Comparison of ENCODE assay signal across 20 cellular contexts in the genomic region with DNA sequence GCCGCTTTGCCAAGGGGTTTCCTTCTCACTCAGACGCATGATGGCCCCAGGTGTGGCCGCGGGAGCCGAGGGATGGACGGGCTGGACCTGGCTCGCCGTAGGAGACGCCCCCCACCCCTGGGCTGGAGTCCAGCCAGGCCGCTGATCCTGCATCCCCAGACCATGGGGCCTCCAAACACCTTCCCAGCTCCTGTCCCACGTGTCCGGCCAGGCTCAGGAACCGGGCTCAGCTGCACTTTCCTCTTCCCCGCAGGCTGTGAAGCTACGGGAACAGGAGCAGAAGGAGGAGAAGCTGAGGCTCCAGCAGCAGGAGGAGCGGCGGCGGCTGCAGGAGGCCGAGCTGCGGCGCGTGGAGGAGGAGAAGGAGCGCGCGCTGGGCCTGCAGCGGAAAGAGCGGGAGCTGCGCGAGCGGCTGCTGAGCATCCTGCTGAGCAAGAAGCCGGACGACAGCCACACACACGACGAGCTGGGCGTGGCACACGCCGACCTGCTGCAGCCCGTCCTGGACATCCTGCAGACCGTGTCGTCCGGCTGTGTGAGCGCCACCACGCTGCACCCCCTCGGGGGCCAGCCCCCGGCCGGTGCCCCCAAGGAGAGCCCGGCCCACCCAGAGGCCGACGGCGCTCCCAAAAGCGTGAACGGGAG. TPM values are rescaled to one million over a fixed set of nuclear protein-coding genes. Genes with fewer than 3 reads are reported as not detected.
"Had no signal": no experiment of that assay in that cellular context is flagged by ENCODE, and none has a peak within 500 bp of the region (broad histone marks: within the 10 kb centered on the region; RNA-seq: fewer than 3 reads in every experiment).

No MANE protein-coding gene starts in this region.

- H3K27ac Mint-ChIP-seq: activated naive CD4-positive, alpha-beta T cell treated with anti-CD3 and anti-CD28 coated beads, Interleukin-2, amount 10 ng/mL, durations not matched to agents 7 days and 5 days; immature natural killer cell; natural killer cell; stimulated activated naive CD8-positive, alpha-beta T cell treated with anti-CD3 and anti-CD28 coated beads, Interleukin-15, Interleukin-2, amounts not matched to agents 100 ng/mL and 50 ng/mL, for 24 hours had no signal

- DNase-seq: activated CD4-positive, alpha-beta T cell treated with anti-CD3 and anti-CD28 coated beads for 1 hour; activated CD4-positive, alpha-beta T cell treated with anti-CD3 and anti-CD28 coated beads, Interleukin-2, amount 50 U/mL, for 4 hours; activated naive CD4-positive, alpha-beta T cell treated with anti-CD3 and anti-CD28 coated beads, Interleukin-2, amount 10 ng/mL, durations not matched to agents 7 days and 5 days; activated T-cell treated with anti-CD3 and anti-CD28 coated beads, Interleukin-2, amount 50 U/mL, for 4 hours; cortex of kidney; heart right ventricle; immature natural killer cell; natural killer cell; SW 1271; trophoblast cell; WERI-Rb-1 had no signal

- H3K9me3 Mint-ChIP-seq: activated naive CD4-positive, alpha-beta T cell treated with anti-CD3 and anti-CD28 coated beads, Interleukin-2, amount 10 ng/mL, durations not matched to agents 7 days and 5 days; activated T-cell treated with anti-CD3 and anti-CD28 coated beads, Interleukin-2, amount 50 U/mL, for 4 hours; central memory CD8-positive, alpha-beta T cell; immature natural killer cell; natural killer cell; stimulated activated naive CD8-positive, alpha-beta T cell treated with anti-CD3 and anti-CD28 coated beads, Interleukin-15, Interleukin-2, amounts not matched to agents 100 ng/mL and 50 ng/mL, for 24 hours had no signal

- H3K27me3 Mint-ChIP-seq: activated naive CD4-positive, alpha-beta T cell treated with anti-CD3 and anti-CD28 coated beads, Interleukin-2, amount 10 ng/mL, durations not matched to agents 7 days and 5 days; central memory CD8-positive, alpha-beta T cell; stimulated activated naive CD8-positive, alpha-beta T cell treated with anti-CD3 and anti-CD28 coated beads, Interleukin-15, Interleukin-2, amounts not matched to agents 100 ng/mL and 50 ng/mL, for 24 hours had no signal

- H3K4me3 ChIP-seq: ascending aorta, esophagus muscularis mucosa, gastroesophageal sphincter, heart right ventricle, lower lobe of right lung had no signal

- H3K4me1 ChIP-seq: ascending aorta, lower lobe of right lung, parathyroid adenoma had no signal

- H3K4me3 Mint-ChIP-seq: activated naive CD4-positive, alpha-beta T cell treated with anti-CD3 and anti-CD28 coated beads, Interleukin-2, amount 10 ng/mL, durations not matched to agents 7 days and 5 days; activated T-cell treated with anti-CD3 and anti-CD28 coated beads, Interleukin-2, amount 50 U/mL, for 4 hours; central memory CD8-positive, alpha-beta T cell; immature natural killer cell; natural killer cell; stimulated activated naive CD8-positive, alpha-beta T cell treated with anti-CD3 and anti-CD28 coated beads, Interleukin-15, Interleukin-2, amounts not matched to agents 100 ng/mL and 50 ng/mL, for 24 hours had no signal

- H3K9me3 ChIP-seq: ascending aorta, esophagus muscularis mucosa, gastroesophageal sphincter had no signal

- H3K27me3 ChIP-seq: ascending aorta, esophagus muscularis mucosa, gastroesophageal sphincter, heart right ventricle had no signal

- ATAC-seq: activated T-cell treated with anti-CD3 and anti-CD28 coated beads, Interleukin-2, amount 50 U/mL, for 4 hours; gastroesophageal sphincter; lower lobe of right lung; natural killer cell had no signal

- H3K27ac ChIP-seq: ascending aorta, esophagus muscularis mucosa, gastroesophageal sphincter, heart right ventricle, lower lobe of right lung, parathyroid adenoma, WERI-Rb-1 had no signal

RNA-seq across cellular contexts. Expression of a gene that starts 14.3 kb away (rescaled TPM):
- total RNA-seq: heart right ventricle; lower lobe of right lung; renal cortical epithelial cell; T-helper 2 cell treated with Interferon-gamma antibody and Interleukin-4, amounts not matched to agents 100 ng/mL and 5 ng/mL, for 36 hours had no signal
